Comparison of ENCODE assay signal across 1 cellular context in genomic region chr1:41240806-41241747, GRCh38.
TF ChIP-seq lines count a peak whose summit lies in the region.

No MANE protein-coding gene starts in this region.

TF ChIP-seq in HepG2, 621 proteins besides CTCF, POLR2A, EP300 and RAD21 (continued from another document and continues in another):
- TF ChIP-seq MLXIP (CRISPR knock-in tag; IDR thresholded peaks at IDR 0.05; ENCODE audit: borderline replicate concordance) = no peak
- no peak for TF ChIP-seq HOXA9 (CRISPR knock-in tag; IDR thresholded peaks at IDR 0.05; ENCODE audit: borderline replicate concordance)
- TF ChIP-seq MAZ (IDR thresholded peaks at IDR 0.05; ENCODE audit: borderline replicate concordance, low read depth, low read length) = 0 out of 2 replicates have a peak, but pooled peaks have one; percentile 25
- peak; percentile 73; the same call in 1 of the 2 replicates for TF ChIP-seq MAZ (CRISPR knock-in tag; IDR thresholded peaks at IDR 0.05; ENCODE audit: low read depth)
- TF ChIP-seq AFF4 (CRISPR knock-in tag; IDR thresholded peaks at IDR 0.05) = no peak
- no peak for TF ChIP-seq TIGD3 (CRISPR knock-in tag; IDR thresholded peaks at IDR 0.05; ENCODE audit: borderline replicate concordance)
- TF ChIP-seq ELF4 (CRISPR knock-in tag; IDR thresholded peaks at IDR 0.05; ENCODE audit: borderline replicate concordance) = no peak
- TF ChIP-seq SALL1 (CRISPR knock-in tag; IDR thresholded peaks at IDR 0.05) = peak; percentile 66
- no peak for TF ChIP-seq ZNF670 (CRISPR knock-in tag; IDR thresholded peaks at IDR 0.05; ENCODE audit: borderline replicate concordance)
- no peak for TF ChIP-seq HMGXB3 (CRISPR knock-in tag; IDR thresholded peaks at IDR 0.05; ENCODE audit: borderline replicate concordance)
- no peak for TF ChIP-seq HCFC1 (IDR thresholded peaks at IDR 0.05; ENCODE audit: low read depth, low read length)
- TF ChIP-seq FOXO4 (CRISPR knock-in tag; conservative IDR thresholded peaks at IDR 0.05) = peak; percentile 92; the same call in 1 of the 2 replicates
- peak; percentile 68 for TF ChIP-seq HIC2 (CRISPR knock-in tag; IDR thresholded peaks at IDR 0.05; ENCODE audit: low read depth)
- TF ChIP-seq SCMH1 (CRISPR knock-in tag; IDR thresholded peaks at IDR 0.05; ENCODE audit: borderline replicate concordance) = no peak
- no peak for TF ChIP-seq SRF (IDR thresholded peaks at IDR 0.05; ENCODE audit: low read depth, low read length)
- TF ChIP-seq NFATC3 (CRISPR knock-in tag; IDR thresholded peaks at IDR 0.05) = no peak
- TF ChIP-seq CAMTA2 (CRISPR knock-in tag; IDR thresholded peaks at IDR 0.05; ENCODE audit: borderline replicate concordance) = no peak
- no peak for TF ChIP-seq ZNF883 (CRISPR knock-in tag; IDR thresholded peaks at IDR 0.05; ENCODE audit: not compliant biosample characterization)
- TF ChIP-seq ZNF20 (CRISPR knock-in tag; IDR thresholded peaks at IDR 0.05) = no peak
- TF ChIP-seq HES4 (CRISPR knock-in tag; IDR thresholded peaks at IDR 0.05; ENCODE audit: borderline replicate concordance) = peak; percentile 79
- no peak for TF ChIP-seq RFX5 (IDR thresholded peaks at IDR 0.05; ENCODE audit: low read depth, low read length)
- no peak for TF ChIP-seq GTF3A (CRISPR knock-in tag; conservative IDR thresholded peaks at IDR 0.05)
- TF ChIP-seq ZNF574 (CRISPR knock-in tag; IDR thresholded peaks at IDR 0.05) = peak; percentile 50; the same call in 1 of the 2 replicates
- no peak; the same call in 1 of the 2 replicates for TF ChIP-seq NFKB2 (CRISPR knock-in tag; IDR thresholded peaks at IDR 0.05; ENCODE audit: borderline replicate concordance)
- TF ChIP-seq DMTF1 (CRISPR knock-in tag; IDR thresholded peaks at IDR 0.05) = no peak
- peak; percentile 51; the same call in 1 of the 2 replicates for TF ChIP-seq ETV5 (CRISPR knock-in tag; IDR thresholded peaks at IDR 0.05; ENCODE audit: borderline replicate concordance)
- TF ChIP-seq SAP130 (CRISPR knock-in tag; IDR thresholded peaks at IDR 0.05; ENCODE audit: low read depth) = peak; percentile 69
- no peak for TF ChIP-seq ZNF317 (CRISPR knock-in tag; IDR thresholded peaks at IDR 0.05)
- TF ChIP-seq HNRNPUL1 (IDR thresholded peaks at IDR 0.05; ENCODE audit: low read depth, low read length) = no peak
- TF ChIP-seq ZNF350 (CRISPR knock-in tag; IDR thresholded peaks at IDR 0.05; ENCODE audit: borderline replicate concordance, low read depth) = no peak
- TF ChIP-seq ZNF34 (CRISPR knock-in tag; IDR thresholded peaks at IDR 0.05; ENCODE audit: borderline replicate concordance) = no peak
- TF ChIP-seq PRMT3 (CRISPR knock-in tag; IDR thresholded peaks at IDR 0.05; ENCODE audit: borderline replicate concordance, low read depth) = no peak
- TF ChIP-seq GZF1 (CRISPR knock-in tag; IDR thresholded peaks at IDR 0.05) = no peak
- no peak; the same call in 1 of the 2 replicates for TF ChIP-seq FOXO1 (CRISPR knock-in tag; IDR thresholded peaks at IDR 0.05)
- TF ChIP-seq MTERF4 (CRISPR knock-in tag; IDR thresholded peaks at IDR 0.05) = no peak; the same call in 1 of the 2 replicates
